ENCODE assay signal across 26 cellular contexts in genomic region chr10:44824607-44825006, GRCh38.
"Had no signal": no experiment of that assay in that cellular context is flagged by ENCODE, and none has a peak within 500 bp of the region (broad histone marks: within the 10 kb centered on the region; RNA-seq: fewer than 3 reads in every experiment).

No MANE protein-coding gene starts in this region.

- H3K27ac ChIP-seq: ascending aorta, esophagus squamous epithelium, heart right ventricle, left ventricle myocardium inferior, stomach, thyroid gland, upper lobe of left lung, vagina had no signal

- H3K36me3 Mint-ChIP-seq: activated CD4-positive, alpha-beta memory T cell treated with anti-CD3 and anti-CD28 coated beads for 36 hours; activated naive CD4-positive, alpha-beta T cell treated with anti-CD3 and anti-CD28 coated beads, Interleukin-2, amount 10 ng/mL, durations not matched to agents 7 days and 5 days; activated naive CD8-positive, alpha-beta T cell treated with anti-CD3 and anti-CD28 coated beads, Interleukin-2, amount 10 ng/mL, durations not matched to agents 7 days and 5 days; brain; natural killer cell treated with Interleukin-12 subunit alpha and Interleukin-12 subunit beta and Interleukin-15 and Interleukin-18, amount 100 ng/mL, for 72 hours; stimulated activated naive B cell treated with anti-CD40 and anti-IgM and Interleukin-4, amounts not matched to agents 10 μg/mL and 1 μg/mL and 100 μg/mL, for 72 hours had no signal

- H3K36me3 ChIP-seq: ascending aorta, esophagus squamous epithelium, heart right ventricle, left ventricle myocardium inferior, stomach, thyroid gland, upper lobe of left lung, vagina had no signal

- H3K4me1 ChIP-seq: ascending aorta, esophagus squamous epithelium, stomach had no signal

- H3K4me3 Mint-ChIP-seq: activated CD4-positive, alpha-beta memory T cell treated with anti-CD3 and anti-CD28 coated beads for 36 hours; activated naive CD4-positive, alpha-beta T cell treated with anti-CD3 and anti-CD28 coated beads, Interleukin-2, amount 10 ng/mL, durations not matched to agents 7 days and 5 days; activated naive CD8-positive, alpha-beta T cell treated with anti-CD3 and anti-CD28 coated beads, Interleukin-2, amount 10 ng/mL, durations not matched to agents 7 days and 5 days; brain; effector memory CD8-positive, alpha-beta T cell; natural killer cell treated with Interleukin-12 subunit alpha and Interleukin-12 subunit beta and Interleukin-15 and Interleukin-18, amount 100 ng/mL, for 72 hours; stimulated activated naive B cell treated with anti-CD40 and anti-IgM and Interleukin-4, amounts not matched to agents 10 μg/mL and 1 μg/mL and 100 μg/mL, for 72 hours had no signal

- H3K9me3 ChIP-seq: ascending aorta, esophagus squamous epithelium, heart right ventricle, left ventricle myocardium inferior, mucosa of descending colon, stomach, thyroid gland, upper lobe of left lung, vagina had no signal

- H3K27me3 Mint-ChIP-seq: brain had no signal

- H3K27me3 ChIP-seq: ascending aorta, esophagus squamous epithelium, heart right ventricle, stomach, thyroid gland, upper lobe of left lung, vagina had no signal

- H3K9me3 Mint-ChIP-seq: activated CD4-positive, alpha-beta memory T cell treated with anti-CD3 and anti-CD28 coated beads for 36 hours; activated naive CD4-positive, alpha-beta T cell treated with anti-CD3 and anti-CD28 coated beads, Interleukin-2, amount 10 ng/mL, durations not matched to agents 7 days and 5 days; activated naive CD8-positive, alpha-beta T cell treated with anti-CD3 and anti-CD28 coated beads, Interleukin-2, amount 10 ng/mL, durations not matched to agents 7 days and 5 days; effector memory CD8-positive, alpha-beta T cell; natural killer cell treated with Interleukin-12 subunit alpha and Interleukin-12 subunit beta and Interleukin-15 and Interleukin-18, amount 100 ng/mL, for 72 hours had no signal

- H3K27ac Mint-ChIP-seq: activated CD4-positive, alpha-beta memory T cell treated with anti-CD3 and anti-CD28 coated beads for 36 hours; activated naive CD4-positive, alpha-beta T cell treated with anti-CD3 and anti-CD28 coated beads, Interleukin-2, amount 10 ng/mL, durations not matched to agents 7 days and 5 days; activated naive CD8-positive, alpha-beta T cell treated with anti-CD3 and anti-CD28 coated beads, Interleukin-2, amount 10 ng/mL, durations not matched to agents 7 days and 5 days; brain; effector memory CD8-positive, alpha-beta T cell; natural killer cell treated with Interleukin-12 subunit alpha and Interleukin-12 subunit beta and Interleukin-15 and Interleukin-18, amount 100 ng/mL, for 72 hours; stimulated activated naive B cell treated with anti-CD40 and anti-IgM and Interleukin-4, amounts not matched to agents 10 μg/mL and 1 μg/mL and 100 μg/mL, for 72 hours had no signal

- H3K4me1 Mint-ChIP-seq: activated naive CD4-positive, alpha-beta T cell treated with anti-CD3 and anti-CD28 coated beads, Interleukin-2, amount 10 ng/mL, durations not matched to agents 7 days and 5 days; activated naive CD8-positive, alpha-beta T cell treated with anti-CD3 and anti-CD28 coated beads, Interleukin-2, amount 10 ng/mL, durations not matched to agents 7 days and 5 days; stimulated activated naive B cell treated with anti-CD40 and anti-IgM and Interleukin-4, amounts not matched to agents 10 μg/mL and 1 μg/mL and 100 μg/mL, for 72 hours had no signal

- DNase-seq: activated CD4-positive, alpha-beta memory T cell treated with anti-CD3 and anti-CD28 coated beads for 36 hours; activated CD4-positive, alpha-beta T cell treated with anti-CD3 and anti-CD28 coated beads for 48 hours; activated CD8-positive, alpha-beta memory T cell treated with anti-CD3 and anti-CD28 coated beads, Interleukin-2, amount 50 U/mL, for 4 hours; activated gamma-delta T cell; activated naive CD4-positive, alpha-beta T cell treated with anti-CD3 and anti-CD28 coated beads, Interleukin-2, amount 10 ng/mL, durations not matched to agents 7 days and 5 days; activated naive CD8-positive, alpha-beta T cell treated with anti-CD3 and anti-CD28 coated beads, Interleukin-2, amount 10 ng/mL, durations not matched to agents 7 days and 5 days; activated T-cell treated with anti-CD3 and anti-CD28 coated beads, Interleukin-2, amount 50 U/mL, for 1 hour; cortex of kidney; effector memory CD8-positive, alpha-beta T cell; esophagus squamous epithelium; foreskin melanocyte; heart right ventricle; left ventricle myocardium inferior; mucosa of descending colon; right cardiac atrium; stimulated activated CD4-positive, alpha-beta T cell treated with anti-CD3 and anti-CD28 coated beads, Interleukin-15, amount 100 ng/mL, for 24 hours; stimulated activated CD4-positive, alpha-beta T cell treated with anti-CD3 and anti-CD28 coated beads, Interleukin-2, amount 100 ng/mL, for 24 hours; stimulated activated naive B cell treated with anti-CD40 and anti-IgM and Interleukin-4, amounts not matched to agents 10 μg/mL and 1 μg/mL and 100 μg/mL, for 72 hours; stomach; thyroid gland; upper lobe of left lung had no signal

- ATAC-seq: effector memory CD8-positive, alpha-beta T cell; heart right ventricle; mucosa of descending colon; natural killer cell treated with Interleukin-12 subunit alpha and Interleukin-12 subunit beta and Interleukin-15 and Interleukin-18, amount 100 ng/mL, for 72 hours; right cardiac atrium; stimulated activated naive B cell treated with anti-CD40 and anti-IgM and Interleukin-4, amounts not matched to agents 10 μg/mL and 1 μg/mL and 100 μg/mL, for 72 hours had no signal

- H3K4me3 ChIP-seq: ascending aorta, esophagus squamous epithelium, heart right ventricle, left ventricle myocardium inferior, lung, mucosa of descending colon, stomach, thyroid gland, upper lobe of left lung, vagina had no signal
